In the genomic region with DNA sequence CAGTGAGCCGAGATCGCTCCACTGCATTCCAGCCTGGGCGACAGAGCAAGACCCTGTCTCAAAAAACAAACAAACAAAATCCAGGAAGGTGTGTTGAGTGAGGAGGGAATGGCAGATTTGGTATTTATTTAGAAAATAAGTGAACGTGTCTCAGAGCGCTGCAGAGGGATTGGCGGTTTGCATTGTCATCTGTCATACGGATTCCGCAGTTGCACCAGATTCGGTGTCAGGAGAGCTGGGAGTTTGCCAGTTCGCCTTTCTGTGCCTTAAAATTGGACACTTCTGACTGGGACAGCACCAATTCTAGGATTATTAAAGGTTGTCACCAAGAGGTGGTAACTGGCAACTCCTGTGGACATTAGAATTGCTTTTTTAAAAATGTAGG, we compare ENCODE assay signal across 8 cellular contexts. TPM values are rescaled to one million over a fixed set of nuclear protein-coding genes. Genes with fewer than 3 reads are reported as not detected.
DNase-seq lines count a peak whose midpoint lies in the region; ATAC-seq and TF ChIP-seq lines count a peak whose summit lies in the region.

No MANE protein-coding gene starts in this region.

- H3K9me3 Mint-ChIP-seq in activated naive CD4-positive, alpha-beta T cell treated with anti-CD3 and anti-CD28 coated beads, Interleukin-2, amount 50 U/mL, for 72 hours = no peaks in the 10 kb centered on the region

- H3K36me3 ChIP-seq in ACC112 (ENCODE audit: insufficient read depth, low read length) (peaks cover 14% of the 10 kb centered on the region), HCT116 (ENCODE audit: control insufficient read depth in 1 of 2, insufficient read depth in 2 of 2, low read length in 2 of 2) (peaks cover 8 to 23% of the 10 kb centered on the region in 2 experiments; a peak in 3 of 4 replicates), hepatocyte (replicated peaks; ENCODE audit: insufficient read depth, low read depth) (no peaks in the 10 kb centered on the region)

- no TSS peak for BruUV-seq in HCT116 (replicated peaks; lab: Mats Ljungman, UMichigan)

- no peak overlapping the region for H3K27ac ChIP-seq in ACC112 (ENCODE audit: low read depth, low read length)
- peak overlapping the region; percentile 65 for H3K27ac ChIP-seq in HCT116 (ENCODE audit: low read depth, low read length)
- H3K27ac ChIP-seq in hepatocyte = peak overlapping the region; percentile 70

- H3K4me3 ChIP-seq in ACC112 (ENCODE audit: low read depth, low read length) (peak overlapping the region; percentile 80), HCT116 (replicated peaks in 1 of 2; ENCODE audit: low read depth in 1 of 2, low read length in 2 of 2) (peak overlapping the region; percentile 82 to 92), hepatocyte (peak overlapping the region; percentile 58), skeletal muscle cell (ENCODE audit: low read depth, low read length) (peak overlapping the region; percentile 84)

- WGBS in hepatocyte (ENCODE audit: low lambda C conversion rate, missing lambda C conversion rate) = 9% methylated on average over 9 of the region's 10 CpGs

- no peak for TF ChIP-seq POLR2A in HCT116 (IDR thresholded peaks at IDR 0.05; ENCODE audit: borderline replicate concordance, extremely low read depth, insufficient read depth, insufficient read length)

- CTCF ChIA-PET in HCT116 (lab: Charles Lee) = no interaction called here

- no peak for TF ChIP-seq RAD21 in HCT116 (IDR thresholded peaks at IDR 0.05; ENCODE audit: low read depth)

- peak overlapping the region; percentile 91 to 99 for H3K27ac Mint-ChIP-seq in activated naive CD4-positive, alpha-beta T cell treated with anti-CD3 and anti-CD28 coated beads, Interleukin-2, amount 50 U/mL, for 72 hours

- POLR2A ChIA-PET in HCT116 (lab: Charles Lee) = no interaction called here

- H3K27me3 ChIP-seq in ACC112 (ENCODE audit: insufficient read depth, low read length) = no peaks in the 10 kb centered on the region
- H3K27me3 ChIP-seq in HCT116 (ENCODE audit: insufficient read depth, low read length) = no peaks in the 10 kb centered on the region
- no peaks in the 10 kb centered on the region for H3K27me3 ChIP-seq in hepatocyte

- H3K4me2 ChIP-seq in HCT116 (ENCODE audit: low read length) (peak overlapping the region; percentile 79), hepatocyte (peak overlapping the region; percentile 82)

- peaks cover 13 to 15% of the 10 kb centered on the region in 2 donors for H3K36me3 Mint-ChIP-seq in activated naive CD4-positive, alpha-beta T cell treated with anti-CD3 and anti-CD28 coated beads, Interleukin-2, amount 50 U/mL, for 72 hours

- TF ChIP-seq CTCF in HCT116 (IDR thresholded peaks at IDR 0.05 in 2 of 3, conservative IDR thresholded peaks at IDR 0.05 in 1 of 3; ENCODE audit: borderline replicate concordance in 1 of 3, insufficient read depth in 1 of 3, low read depth in 2 of 3, low read length in 2 of 3) (no peak), hepatocyte (IDR thresholded peaks at IDR 0.05; ENCODE audit: poor library complexity) (no peak)

- RAD21 ChIA-PET in HCT116 (lab: Charles Lee; ENCODE audit: low non-redundant PET in 1 of 2, low total read pairs in 2 of 2, uncharacterized antibody in 2 of 2, unreplicated experiment in 2 of 2) = no interaction called here

- peaks cover 33% of the 10 kb centered on the region for H3K79me2 ChIP-seq in ACC112 (ENCODE audit: control insufficient read depth, insufficient read depth, low read length, unreplicated experiment)
- peaks cover 48% of the 10 kb centered on the region for H3K79me2 ChIP-seq in HCT116 (ENCODE audit: insufficient read depth, low read length)
- H3K79me2 ChIP-seq in hepatocyte = peaks cover 41% of the 10 kb centered on the region

- DNase-seq in HCT116 (ENCODE audit: low read depth, low spot score) (no peak), hepatocyte (ENCODE audit: low spot score) (peak; percentile 28), skeletal muscle cell (ENCODE audit: low read depth) (no peak), NCI-H1417 treated with DMSO at 0.1 percent for 48 hours (lab: John Stamatoyannopoulos, UW) (no peak), DMS153 (lab: John Stamatoyannopoulos, UW) (no peak)
- DNase-seq in activated naive CD4-positive, alpha-beta T cell treated with anti-CD3 and anti-CD28 coated beads, Interleukin-2, amount 50 U/mL, for 72 hours (ENCODE audit: low spot score in 2 of 2) = no peak

- H3K9ac ChIP-seq in HCT116 (ENCODE audit: low read length) = peak overlapping the region; percentile 90

- H2AFZ ChIP-seq in ACC112 (ENCODE audit: low read length, unreplicated experiment) (no peak overlapping the region), HCT116 (ENCODE audit: low read depth, low read length, poor library complexity, severe bottlenecking) (no peak overlapping the region), hepatocyte (peak overlapping the region; percentile 60)

- H4K20me1 ChIP-seq in HCT116 (ENCODE audit: insufficient read depth) = no peaks in the 10 kb centered on the region
- peaks cover 23% of the 10 kb centered on the region for H4K20me1 ChIP-seq in hepatocyte (ENCODE audit: insufficient read depth, poor library complexity, severe bottlenecking)

- H3K9me3 ChIP-seq in HCT116 (ENCODE audit: control insufficient read depth in 1 of 2, insufficient read depth in 1 of 2, low read depth in 1 of 2, low read length in 2 of 2) = no peaks in the 10 kb centered on the region
- no peaks in the 10 kb centered on the region for H3K9me3 ChIP-seq in hepatocyte (ENCODE audit: low read depth)

- no peaks in the 10 kb centered on the region for H3K9me2 ChIP-seq in HCT116 (ENCODE audit: insufficient read depth)
- H3K9me2 ChIP-seq in hepatocyte (replicated peaks; ENCODE audit: insufficient read depth) = no peaks in the 10 kb centered on the region

- intact Hi-C loops in HCT116 (cut with micrococcal nuclease) = no loop called here

- peaks cover 16% of the 10 kb centered on the region for H3K4me1 ChIP-seq in ACC112 (ENCODE audit: control insufficient read depth, insufficient read depth, low read length, unreplicated experiment)
- H3K4me1 ChIP-seq in HCT116 (ENCODE audit: control insufficient read depth in 1 of 2, insufficient read depth in 2 of 2, low read length in 2 of 2) = peaks cover 10 to 20% of the 10 kb centered on the region in 2 experiments; a peak in 3 of 4 replicates
- H3K4me1 ChIP-seq in hepatocyte (ENCODE audit: insufficient read depth) = peaks cover 10% of the 10 kb centered on the region

- ATAC-seq in HCT116 = no peak
- ATAC-seq in activated naive CD4-positive, alpha-beta T cell treated with anti-CD3 and anti-CD28 coated beads, Interleukin-2, amount 50 U/mL, for 72 hours = no peak
- no peak for ATAC-seq in GM18867 (IDR thresholded peaks at IDR 0.05; ENCODE audit: unreplicated experiment)

TF ChIP-seq in HCT116, 20 proteins besides CTCF, POLR2A, EP300 and RAD21 (continues in another document):
- TF ChIP-seq ZBTB33 (IDR thresholded peaks at IDR 0.05; ENCODE audit: extremely low read depth, insufficient replicate concordance, low read length) = no peak
- TF ChIP-seq SP1 (IDR thresholded peaks at IDR 0.05; ENCODE audit: low read depth) = no peak
- no peak for TF ChIP-seq TCF7L2 (IDR thresholded peaks at IDR 0.05; ENCODE audit: borderline replicate concordance, extremely low read depth, insufficient read depth, insufficient read length)
- TF ChIP-seq ZFX (IDR thresholded peaks at IDR 0.05) = no peak
- TF ChIP-seq YY1 (IDR thresholded peaks at IDR 0.05; ENCODE audit: extremely low read depth, insufficient replicate concordance, low read depth, low read length) = no peak
- TF ChIP-seq CBX3 (IDR thresholded peaks at IDR 0.05; ENCODE audit: low read depth) = no peak
- TF ChIP-seq JUND (IDR thresholded peaks at IDR 0.05) = no peak
- no peak for TF ChIP-seq FOSL1 (IDR thresholded peaks at IDR 0.05; ENCODE audit: low read depth)
- TF ChIP-seq SIN3A (IDR thresholded peaks at IDR 0.05; ENCODE audit: low read depth) = no peak
- no peak for TF ChIP-seq EZH2phosphoT487 (IDR thresholded peaks at IDR 0.05; ENCODE audit: borderline replicate concordance)
- no peak for TF ChIP-seq ZNF274 (IDR thresholded peaks at IDR 0.05; ENCODE audit: low read depth, low read length)

RNA-seq across cellular contexts. Expression of gene SNRNP48, which starts 0.9 kb away (rescaled TPM):
- total RNA-seq in HCT116 (2021; ENCODE audit: unreplicated experiment) (26.2 TPM), hepatocyte (14.6 and 15.3 TPM in 2 replicates)
- 7.7 and 12.1 TPM in 2 replicates for polyA plus RNA-seq in HCT116 (2012)
- 10 to 100 TPM; 20.3 to 31.1 TPM for total RNA-seq in activated naive CD4-positive, alpha-beta T cell treated with anti-CD3 and anti-CD28 coated beads, Interleukin-2, amount 50 U/mL, for 72 hours
- polyA plus RNA-seq in hepatocyte = 4.0 and 7.6 TPM in 2 replicates

RNA-seq across cellular contexts. Expression of gene DSP, which starts 49.4 kb away (rescaled TPM):
- 104 TPM for total RNA-seq in HCT116 (2021; ENCODE audit: unreplicated experiment)
- polyA plus RNA-seq in HCT116 (2012) = 56.2 and 65.6 TPM in 2 replicates
- total RNA-seq in activated naive CD4-positive, alpha-beta T cell treated with anti-CD3 and anti-CD28 coated beads, Interleukin-2, amount 50 U/mL, for 72 hours = under 1 TPM in 1 of 2 donors, not detected in 1; 0.14 TPM
- 123 and 156 TPM in 2 replicates for total RNA-seq in hepatocyte
- polyA plus RNA-seq in hepatocyte = 73.7 and 78.1 TPM in 2 replicates

Comparison
In these comparisons a context has a peak if more than half of its experiments do, and no peak if none do; other contexts are left out.
1. RNA of gene DSP, which starts 49.4 kb away (total RNA-seq): 123 to 156 TPM in hepatocyte and 104 TPM in HCT116 (single experiment); 0.14 TPM in activated naive CD4-positive, alpha-beta T cell treated with anti-CD3 and anti-CD28 coated beads, Interleukin-2, amount 50 U/mL, for 72 hours; every median in the first group is over 10 times any median in the second.
2. Peak in every context shown above with its lines, with median percentiles within 50 percentile points of each other: H3K4me3 ChIP-seq.